28 cellular contexts compared by ENCODE assay signal in genomic region chr9:95952471-95952870, GRCh38.
"Had no signal": no experiment of that assay in that cellular context is flagged by ENCODE, and none has a peak within 500 bp of the region (broad histone marks: within the 10 kb centered on the region; RNA-seq: fewer than 3 reads in every experiment).

No MANE protein-coding gene starts in this region.

- H3K27me3 ChIP-seq: heart right ventricle, hepatocyte, left lung, right atrium auricular region, stomach, tibial artery, uterus had no signal

- DNase-seq: heart right ventricle; kidney; left colon; left lung; lower lobe of right lung; mammary epithelial cell; mesendoderm; naive B cell; nucleus accumbens; stimulated activated CD4-positive, alpha-beta T cell treated with anti-CD3 and anti-CD28 coated beads, Interleukin-12 subunit alpha, Interleukin-12 subunit beta, amount 100 ng/mL, for 4 hours; stimulated activated CD4-positive, alpha-beta T cell treated with anti-CD3 and anti-CD28 coated beads, Interleukin-15, amount 100 ng/mL, for 24 hours; stimulated activated CD4-positive, alpha-beta T cell treated with anti-CD3 and anti-CD28 coated beads, Interleukin-2, amount 100 ng/mL, for 24 hours; stimulated activated CD4-positive, alpha-beta T cell treated with anti-CD3 and anti-CD28 coated beads, Interleukin-4, amount 100 ng/mL, for 1 hour; stimulated activated naive B cell treated with anti-CD40 and anti-IgM and Interleukin-4, amounts not matched to agents 10 μg/mL and 1 μg/mL and 100 μg/mL, for 72 hours; stimulated activated naive CD8-positive, alpha-beta T cell treated with anti-CD3 and anti-CD28 coated beads, Interleukin-15, Interleukin-2, amounts not matched to agents 100 U/mL and 50 U/mL, for 24 hours; stomach; tibial artery; uterus had no signal

- H3K4me3 Mint-ChIP-seq: mesothelial cell of epicardium; naive B cell; nephron; neural crest cell; stimulated activated naive B cell treated with anti-CD40 and anti-IgM and Interleukin-4, amounts not matched to agents 10 μg/mL and 1 μg/mL and 100 μg/mL, for 72 hours; type B pancreatic cell had no signal

- H3K9me3 ChIP-seq: thoracic aorta, tibial artery, uterus had no signal

- H3K4me2 ChIP-seq: hepatocyte had no signal

- H2AFZ ChIP-seq: hepatocyte had no signal

- H3K4me1 ChIP-seq: heart right ventricle, left lung, lower lobe of right lung, right atrium auricular region, stomach, tibial artery, uterus had no signal

- H3K27me3 Mint-ChIP-seq: naive B cell; progenitor cell of endocrine pancreas; stimulated activated naive B cell treated with anti-CD40 and anti-IgM and Interleukin-4, amounts not matched to agents 10 μg/mL and 1 μg/mL and 100 μg/mL, for 72 hours; type B pancreatic cell had no signal

- H3K27ac Mint-ChIP-seq: mesothelial cell of epicardium; nephron; progenitor cell of endocrine pancreas; stimulated activated naive B cell treated with anti-CD40 and anti-IgM and Interleukin-4, amounts not matched to agents 10 μg/mL and 1 μg/mL and 100 μg/mL, for 72 hours; type B pancreatic cell had no signal

- H3K4me3 ChIP-seq: heart right ventricle, hepatocyte, left lung, lower lobe of right lung, right atrium auricular region, skin epidermis, stomach, thoracic aorta, tibial artery, uterus had no signal

- H3K27ac ChIP-seq: heart right ventricle, hepatocyte, left lung, lower lobe of right lung, right atrium auricular region, skin epidermis, stomach, thoracic aorta, tibial artery, uterus had no signal

- ATAC-seq: heart right ventricle; left colon; left lung; lower lobe of right lung; sciatic nerve; stimulated activated naive B cell treated with anti-CD40 and anti-IgM and Interleukin-4, amounts not matched to agents 10 μg/mL and 1 μg/mL and 100 μg/mL, for 72 hours; stimulated activated naive CD8-positive, alpha-beta T cell treated with anti-CD3 and anti-CD28 coated beads, Interleukin-15, Interleukin-2, amounts not matched to agents 100 U/mL and 50 U/mL, for 24 hours had no signal

- H3K79me2 ChIP-seq: hepatocyte had no signal

- H3K4me1 Mint-ChIP-seq: mesothelial cell of epicardium; naive B cell; nephron; neural crest cell; stimulated activated naive B cell treated with anti-CD40 and anti-IgM and Interleukin-4, amounts not matched to agents 10 μg/mL and 1 μg/mL and 100 μg/mL, for 72 hours had no signal

- H3K36me3 ChIP-seq: uterus had no signal
